ENCODE assay signal across 16 cellular contexts in genomic region chrX:140439455-140439854, GRCh38.
DNase-seq lines count a peak whose midpoint lies in the region; ATAC-seq, FAIRE-seq and TF ChIP-seq lines count a peak whose summit lies in the region.
"Had no signal": no experiment of that assay in that cellular context is flagged by ENCODE, and none has a peak within 500 bp of the region (broad histone marks: within the 10 kb centered on the region; RNA-seq: fewer than 3 reads in every experiment).

No MANE protein-coding gene starts in this region.

- WGBS in small intestine, 3 donors: 2 to 20% (median 13%) methylated on average over 29 to 36 of the region's 36 CpGs

- no peak overlapping the region for H3K27ac ChIP-seq in small intestine (ENCODE audit: low read depth in 1 of 2, low read length in 1 of 2)

- no peak for FAIRE-seq in small intestine (lab: Jason Lieb, UNC)
- FAIRE-seq: G401.6, H54 had no signal

- no peaks in the 10 kb centered on the region for H3K9me3 ChIP-seq in small intestine (ENCODE audit: control insufficient read depth, low read depth)

- peak; percentile 6 for DNase-seq in NCI-H2227 (lab: John Stamatoyannopoulos, UW; ENCODE audit: unreplicated experiment)
- no peak for DNase-seq in NCI-H2227 treated with DMSO at 0.1 percent for 48 hours (lab: John Stamatoyannopoulos, UW)
- DNase-seq in astrocyte of the cerebellum (ENCODE audit: low read depth): no peak
- DNase-seq in islet precursor cell: peak; percentile 83
- no peak for DNase-seq in skeletal muscle cell (ENCODE audit: low read depth)
- no peak for DNase-seq in small intestine
- DNase-seq in T-cell: no peak
- DNase-seq: ACHN; activated T-cell treated with anti-CD3 and anti-CD28 coated beads, Interleukin-2, amount 50 U/mL, for 4 hours; central memory CD4-positive, alpha-beta T cell; foreskin fibroblast; Karpas-422; stimulated activated CD4-positive, alpha-beta T cell treated with anti-CD3 and anti-CD28 coated beads, Interleukin-2, amount 100 ng/mL, for 48 hours had no signal

- no peaks in the 10 kb centered on the region for H3K4me1 Mint-ChIP-seq in T-cell

- no peaks in the 10 kb centered on the region for H3K27me3 ChIP-seq in small intestine (ENCODE audit: control insufficient read depth in 2 of 2, insufficient read depth in 2 of 2, low read length in 2 of 2)

- no peaks in the 10 kb centered on the region for H3K9me3 Mint-ChIP-seq in T-cell
- H3K9me3 Mint-ChIP-seq: activated T-cell treated with anti-CD3 and anti-CD28 coated beads, Interleukin-2, amount 50 U/mL, for 4 hours had no signal

- in situ Hi-C loops in astrocyte of the cerebellum (cut with HindIII; ENCODE audit: low sequenced_read_pairs): no loop called here

- H3K27me3 Mint-ChIP-seq in T-cell: peaks cover 9 to 35% of the 10 kb centered on the region in 2 donors

- no peaks in the 10 kb centered on the region for H3K36me3 Mint-ChIP-seq in T-cell

- H3K4me1 ChIP-seq in small intestine (ENCODE audit: control insufficient read depth in 2 of 2, insufficient read depth in 1 of 2, low read depth in 1 of 2, low read length in 1 of 2): no peaks in the 10 kb centered on the region

- CTCF ChIA-PET in T-cell (lab: Charles Lee): no interaction called here

- TF ChIP-seq CTCF in astrocyte of the cerebellum (IDR thresholded peaks at IDR 0.05; ENCODE audit: low read depth, low read length, missing control alignments): no peak

- no peak overlapping the region for H3K27ac Mint-ChIP-seq in T-cell

- H3K4me3 Mint-ChIP-seq in T-cell: no peak overlapping the region
- H3K4me3 Mint-ChIP-seq: activated T-cell treated with anti-CD3 and anti-CD28 coated beads, Interleukin-2, amount 50 U/mL, for 4 hours had no signal

- H3K4me3 ChIP-seq in astrocyte of the cerebellum (ENCODE audit: low read depth, low read length) (peak overlapping the region; percentile 30), skeletal muscle cell (ENCODE audit: low read depth, low read length) (peak overlapping the region; percentile 7), small intestine (ENCODE audit: low read depth in 1 of 2, low read length in 2 of 2) (no peak overlapping the region)

- POLR2A ChIA-PET in T-cell (lab: Charles Lee): no interaction called here

- no peak for ATAC-seq in GM18511 (IDR thresholded peaks at IDR 0.05; ENCODE audit: unreplicated experiment)
- ATAC-seq in T-cell (replicated peaks in 1 of 4): no peak
- ATAC-seq: activated T-cell treated with anti-CD3 and anti-CD28 coated beads, Interleukin-2, amount 50 U/mL, for 4 hours had no signal

- no peaks in the 10 kb centered on the region for H3K36me3 ChIP-seq in small intestine (ENCODE audit: control insufficient read depth in 2 of 2, insufficient read depth in 2 of 2, low read length in 2 of 2)

Comparison
In these comparisons a context has a peak if more than half of its experiments do, and no peak if none do; other contexts are left out.
1. DNase-seq: peak in NCI-H2227 (single experiment) and islet precursor cell (single experiment); none in NCI-H2227 treated with DMSO at 0.1 percent for 48 hours (single experiment), astrocyte of the cerebellum (single experiment), skeletal muscle cell (single experiment), small intestine (single experiment) and T-cell (0 of 34).
2. H3K4me3 ChIP-seq: peak in astrocyte of the cerebellum (single experiment) and skeletal muscle cell (single experiment); none in small intestine (0 of 2).